ENCODE assay signal across 8 cellular contexts in the genomic region with DNA sequence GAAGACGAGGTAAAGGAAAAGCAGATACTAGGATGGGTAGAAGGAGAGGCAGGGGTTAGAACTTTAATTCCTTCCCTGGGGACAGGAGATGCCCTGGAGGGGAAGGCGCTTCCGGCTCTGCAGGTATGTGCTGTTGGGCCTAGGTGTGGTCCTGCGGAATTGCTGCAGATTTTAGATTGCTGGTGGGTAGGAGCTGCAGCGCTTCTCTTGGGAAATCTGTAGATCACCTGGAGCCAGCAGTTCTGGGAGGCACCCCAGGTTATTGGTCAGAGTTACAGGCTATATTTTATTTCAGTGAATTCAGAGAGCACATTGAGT. TPM values are rescaled to one million over a fixed set of nuclear protein-coding genes. Genes with fewer than 3 reads are reported as not detected.
DNase-seq lines count a peak whose midpoint lies in the region; ATAC-seq and TF ChIP-seq lines count a peak whose summit lies in the region.

No MANE protein-coding gene starts in this region.

- H3K79me2 ChIP-seq in Karpas-422 (ENCODE audit: low read length) = no peaks in the 10 kb centered on the region

- H3K4me2 ChIP-seq in Karpas-422 (ENCODE audit: low read depth, low read length, poor library complexity, severe bottlenecking) = peak overlapping the region; percentile 97

- H4K20me1 ChIP-seq in Karpas-422 (ENCODE audit: insufficient read depth, low read depth, low read length) = no peaks in the 10 kb centered on the region

- ATAC-seq in HG03135 (IDR thresholded peaks at IDR 0.05; ENCODE audit: unreplicated experiment) = no peak
- no peak for ATAC-seq in GM18517 (IDR thresholded peaks at IDR 0.05; ENCODE audit: unreplicated experiment)

- H3K27ac ChIP-seq in 22Rv1 (peak overlapping the region; percentile 95), Karpas-422 (ENCODE audit: low read length) (no peak overlapping the region), duodenal mucosa (ENCODE audit: low read depth, low read length) (peak overlapping the region; percentile 96), mucosa of rectum (ENCODE audit: low read depth in 2 of 2, low read length in 2 of 2) (peak overlapping the region; percentile 89 to 95)

- no peaks in the 10 kb centered on the region for H3K36me3 ChIP-seq in Karpas-422 (ENCODE audit: insufficient read depth, low read length)
- H3K36me3 ChIP-seq in duodenal mucosa (ENCODE audit: control insufficient read depth in 1 of 2, insufficient read depth in 2 of 2, low read length in 2 of 2) = no peaks in the 10 kb centered on the region
- peaks cover 0 to 4% of the 10 kb centered on the region in 2 donors for H3K36me3 ChIP-seq in mucosa of rectum (ENCODE audit: control insufficient read depth in 2 of 2, insufficient read depth in 2 of 2, low read length in 2 of 2)

- no peak for DNase-seq in Karpas-422
- DNase-seq in stimulated activated CD4-positive, alpha-beta T cell treated with anti-CD3 and anti-CD28 coated beads, Interleukin-4, amount 100 ng/mL, for 1 hour = no peak
- DNase-seq in D341Med (ENCODE audit: low spot score) = no peak

- H3K9ac ChIP-seq in Karpas-422 (ENCODE audit: low read length) (peak overlapping the region; percentile 72; the same call in 1 of the 2 replicates), duodenal mucosa (ENCODE audit: low read depth in 1 of 2, low read length in 2 of 2) (peak overlapping the region; percentile 94 to 98), mucosa of rectum (ENCODE audit: low read depth in 1 of 2, low read length in 2 of 2) (peak overlapping the region; percentile 95)

- no peak overlapping the region for H2AFZ ChIP-seq in Karpas-422 (ENCODE audit: low read length)

- H3K4me1 ChIP-seq in Karpas-422 (ENCODE audit: low read length) (peaks cover 36% of the 10 kb centered on the region), duodenal mucosa (ENCODE audit: control insufficient read depth in 1 of 2, insufficient read depth in 2 of 2, low read length in 2 of 2) (peaks cover 41 to 49% of the 10 kb centered on the region in 2 donors), mucosa of rectum (ENCODE audit: control insufficient read depth in 2 of 2, insufficient read depth in 2 of 2, low read length in 2 of 2) (peaks cover 27 to 33% of the 10 kb centered on the region in 2 donors)

- TF ChIP-seq CTCF in 22Rv1 (IDR thresholded peaks at IDR 0.05) = no peak

- H3K27me3 ChIP-seq in Karpas-422 (ENCODE audit: low read length) = no peaks in the 10 kb centered on the region
- H3K27me3 ChIP-seq in duodenal mucosa (ENCODE audit: control insufficient read depth in 1 of 2, insufficient read depth in 2 of 2, low read length in 2 of 2) = no peaks in the 10 kb centered on the region
- no peaks in the 10 kb centered on the region for H3K27me3 ChIP-seq in mucosa of rectum (ENCODE audit: control insufficient read depth in 2 of 2, insufficient read depth in 2 of 2, low read length in 2 of 2)

- H3K4me3 ChIP-seq in Karpas-422 (ENCODE audit: low read length) = peak overlapping the region; percentile 78; the same call in 1 of the 2 replicates
- peak overlapping the region; percentile 90 to 99 for H3K4me3 ChIP-seq in duodenal mucosa (ENCODE audit: low read depth in 1 of 2, low read length in 2 of 2)
- peak overlapping the region; percentile 94 to 96 for H3K4me3 ChIP-seq in mucosa of rectum (ENCODE audit: low read length in 2 of 2)

- H3K9me2 ChIP-seq in Karpas-422 (replicated peaks; ENCODE audit: insufficient read depth, low read length) = no peaks in the 10 kb centered on the region

- no peaks in the 10 kb centered on the region for H3K9me3 ChIP-seq in Karpas-422 (ENCODE audit: low read length)
- H3K9me3 ChIP-seq in duodenal mucosa (ENCODE audit: control insufficient read depth in 1 of 2, low read length in 2 of 2) = no peaks in the 10 kb centered on the region
- H3K9me3 ChIP-seq in mucosa of rectum (ENCODE audit: control insufficient read depth in 2 of 2, low read length in 2 of 2) = no peaks in the 10 kb centered on the region

RNA-seq across cellular contexts. Expression of gene MGST3, which starts 1.1 kb away (rescaled TPM):
- 40.7 and 44.8 TPM in 2 replicates for total RNA-seq in Karpas-422 (2014; rRNA removed; shearing (Covaris generic); ENCODE audit: low replicate concordance)
